In genomic region chr6:37705239-37706051, GRCh38 we compare ENCODE assay signal across 8 cellular contexts. TPM values are rescaled to one million over a fixed set of nuclear protein-coding genes. Genes with fewer than 3 reads are reported as not detected.
DNase-seq lines count a peak whose midpoint lies in the region; ATAC-seq, FAIRE-seq and TF ChIP-seq lines count a peak whose summit lies in the region.

No MANE protein-coding gene starts in this region.

- no peaks in the 10 kb centered on the region for H3K9me3 Mint-ChIP-seq in activated T-helper 2 cell treated with anti-CD3 and anti-CD28 coated beads, Interferon-gamma antibody, Interleukin-2, Interleukin-4, amounts not matched to agents 10 μg/mL and 5 μg/mL and 100 μg/mL, durations not matched to agents 14 hours and 24 hours and 36 hours
- H3K9me3 Mint-ChIP-seq in nephron progenitor cell: no peaks in the 10 kb centered on the region

- TF ChIP-seq CTCF in D721Med (IDR thresholded peaks at IDR 0.05; ENCODE audit: insufficient read depth, missing control alignments) (peak; percentile 55), OCI-LY1 (IDR thresholded peaks at IDR 0.05; ENCODE audit: low read length) (peak; percentile 75), nephron progenitor cell (IDR thresholded peaks at IDR 0.05) (peak; percentile 61)

- H3K4me3 ChIP-seq in OCI-LY1 (ENCODE audit: low read depth, low read length, poor library complexity, severe bottlenecking): peak overlapping the region; percentile 42

- FAIRE-seq in D721Med (lab: Jason Lieb, UNC): no peak

- H3K27me3 ChIP-seq in OCI-LY1 (ENCODE audit: insufficient read depth, low read length): 0 out of 2 replicates have a peak, but pooled peaks cover 6% of the 10 kb centered on the region

- H3K79me2 ChIP-seq in OCI-LY1 (ENCODE audit: insufficient read depth, low read length): no peaks in the 10 kb centered on the region

- H3K27ac Mint-ChIP-seq in activated T-helper 2 cell treated with anti-CD3 and anti-CD28 coated beads, Interferon-gamma antibody, Interleukin-2, Interleukin-4, amounts not matched to agents 10 μg/mL and 5 μg/mL and 100 μg/mL, durations not matched to agents 14 hours and 24 hours and 36 hours: no peak overlapping the region
- peak overlapping the region; percentile 93 for H3K27ac Mint-ChIP-seq in nephron progenitor cell

- H3K27ac ChIP-seq in OCI-LY1 (ENCODE audit: low read depth, low read length, poor library complexity, severe bottlenecking): no peak overlapping the region

- H3K9ac ChIP-seq in OCI-LY1 (ENCODE audit: low read length): no peak overlapping the region; the same call in 1 of the 2 replicates

- H3K9me3 ChIP-seq in OCI-LY1 (ENCODE audit: low read length): no peaks in the 10 kb centered on the region

- peak; percentile 84 for DNase-seq in D721Med (ENCODE audit: insufficient read length, low spot score)
- peak; percentile 69 for DNase-seq in HCEC 1CT
- DNase-seq in activated T-helper 2 cell treated with anti-CD3 and anti-CD28 coated beads, Interferon-gamma antibody, Interleukin-2, Interleukin-4, amounts not matched to agents 10 μg/mL and 5 μg/mL and 100 μg/mL, durations not matched to agents 14 hours and 24 hours and 36 hours (ENCODE audit: low spot score): peak; percentile 50
- DNase-seq in fibroblast of the conjunctiva (ENCODE audit: low read depth): peak; percentile 77
- DNase-seq in nephron progenitor cell: peak; percentile 84
- peak; percentile 58 to 84 (median 70) for DNase-seq in stimulated activated naive CD4-positive, alpha-beta T cell (lab: John Stamatoyannopoulos, UW)

- H4K20me1 ChIP-seq in OCI-LY1 (ENCODE audit: insufficient read depth, low read length): no peaks in the 10 kb centered on the region

- peak overlapping the region; percentile 42 for H3K4me2 ChIP-seq in OCI-LY1 (ENCODE audit: low read length)

- no peaks in the 10 kb centered on the region for H3K36me3 ChIP-seq in OCI-LY1 (ENCODE audit: insufficient read depth, low read length)

- intact Hi-C loops in activated T-helper 2 cell treated with anti-CD3 and anti-CD28 coated beads, Interferon-gamma antibody, Interleukin-2, Interleukin-4, amounts not matched to agents 10 μg/mL and 5 μg/mL and 100 μg/mL, durations not matched to agents 14 hours and 24 hours and 36 hours (cut with micrococcal nuclease): no loop called here

- H3K36me3 Mint-ChIP-seq in activated T-helper 2 cell treated with anti-CD3 and anti-CD28 coated beads, Interferon-gamma antibody, Interleukin-2, Interleukin-4, amounts not matched to agents 10 μg/mL and 5 μg/mL and 100 μg/mL, durations not matched to agents 14 hours and 24 hours and 36 hours (ENCODE audit: low read depth): no peaks in the 10 kb centered on the region
- H3K36me3 Mint-ChIP-seq in nephron progenitor cell (ENCODE audit: low read depth): no peaks in the 10 kb centered on the region

- peak overlapping the region; percentile 69 for H3K4me3 Mint-ChIP-seq in activated T-helper 2 cell treated with anti-CD3 and anti-CD28 coated beads, Interferon-gamma antibody, Interleukin-2, Interleukin-4, amounts not matched to agents 10 μg/mL and 5 μg/mL and 100 μg/mL, durations not matched to agents 14 hours and 24 hours and 36 hours (ENCODE audit: low read depth)
- H3K4me3 Mint-ChIP-seq in nephron progenitor cell: peak overlapping the region; percentile 70

- H3K4me1 ChIP-seq in OCI-LY1 (ENCODE audit: insufficient read depth, low read length, severe bottlenecking): peaks cover 6% of the 10 kb centered on the region

- ATAC-seq in GM19455 (IDR thresholded peaks at IDR 0.05; ENCODE audit: unreplicated experiment): no peak

- H3F3A ChIP-seq in OCI-LY1 (ENCODE audit: insufficient read depth, low read length): no peaks in the 10 kb centered on the region

- no peaks in the 10 kb centered on the region for H3K9me2 ChIP-seq in OCI-LY1 (ENCODE audit: low read depth, low read length)

- no peak overlapping the region for H2AFZ ChIP-seq in OCI-LY1 (ENCODE audit: low read length)

- H3K4me1 Mint-ChIP-seq in activated T-helper 2 cell treated with anti-CD3 and anti-CD28 coated beads, Interferon-gamma antibody, Interleukin-2, Interleukin-4, amounts not matched to agents 10 μg/mL and 5 μg/mL and 100 μg/mL, durations not matched to agents 14 hours and 24 hours and 36 hours (ENCODE audit: low read depth): peaks cover 4% of the 10 kb centered on the region
- H3K4me1 Mint-ChIP-seq in nephron progenitor cell: peaks cover 65% of the 10 kb centered on the region

- peaks cover 18% of the 10 kb centered on the region for H3K27me3 Mint-ChIP-seq in activated T-helper 2 cell treated with anti-CD3 and anti-CD28 coated beads, Interferon-gamma antibody, Interleukin-2, Interleukin-4, amounts not matched to agents 10 μg/mL and 5 μg/mL and 100 μg/mL, durations not matched to agents 14 hours and 24 hours and 36 hours (ENCODE audit: low read depth)
- peaks cover 19% of the 10 kb centered on the region for H3K27me3 Mint-ChIP-seq in nephron progenitor cell (ENCODE audit: low read depth, poor library complexity)

RNA-seq across cellular contexts. Expression of gene MDGA1, which starts 7.8 kb away (rescaled TPM):
- 1.8 and 2.1 TPM in 2 replicates for total RNA-seq in activated T-helper 2 cell treated with anti-CD3 and anti-CD28 coated beads, Interferon-gamma antibody, Interleukin-2, Interleukin-4, amounts not matched to agents 10 μg/mL and 5 μg/mL and 100 μg/mL, durations not matched to agents 14 hours and 24 hours and 36 hours
